In genomic region chr7:99362801-99363200, GRCh38 we compare ENCODE assay signal across 1 cellular context.
A peak's percentile ranks its signal among the peaks of the same experiment; 100 is the strongest.
TF ChIP-seq lines count a peak whose summit lies in the region.

No MANE protein-coding gene starts in this region.

TF ChIP-seq in IMR-90, 13 proteins besides CTCF, POLR2A, EP300 and RAD21 (continued from another document):
- no peak for TF ChIP-seq ELK1 (IDR thresholded peaks at IDR 0.05; ENCODE audit: borderline replicate concordance, low read depth, low read length)
- peak; percentile 79 for TF ChIP-seq BHLHE40 (IDR thresholded peaks at IDR 0.05; ENCODE audit: low read depth, low read length)
- TF ChIP-seq NFE2L2 (IDR thresholded peaks at IDR 0.05; ENCODE audit: low read depth, low read length) = peak; percentile 22; the same call in 1 of the 2 replicates
- TF ChIP-seq MAZ (IDR thresholded peaks at IDR 0.05; ENCODE audit: borderline replicate concordance, low read depth, low read length) = no peak
- TF ChIP-seq MXI1 (IDR thresholded peaks at IDR 0.05; ENCODE audit: borderline replicate concordance, low read depth, low read length) = 0 out of 2 replicates have a peak, but pooled peaks have one; percentile 60
